18 cellular contexts compared by ENCODE assay signal in the genomic region with DNA sequence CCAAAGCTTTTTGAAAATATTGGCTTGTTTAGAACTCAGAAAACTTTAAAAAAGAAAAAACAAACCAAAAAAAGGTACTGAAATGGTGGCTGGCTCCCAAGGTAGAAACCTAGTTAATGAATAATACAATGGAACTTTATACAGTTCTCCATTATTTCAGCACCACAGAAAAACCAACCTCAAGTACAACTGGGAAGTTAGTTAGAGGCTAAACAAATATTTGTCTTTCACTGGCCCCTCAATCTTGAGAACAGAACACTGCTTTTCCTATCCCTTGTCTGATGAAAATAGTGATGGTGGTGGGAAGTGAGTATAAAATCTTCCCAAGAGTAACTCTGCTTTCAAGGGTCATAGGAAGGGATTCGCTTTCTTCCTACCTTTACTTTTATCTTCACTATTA.
"Had no signal": no experiment of that assay in that cellular context is flagged by ENCODE, and none has a peak within 500 bp of the region (broad histone marks: within the 10 kb centered on the region; RNA-seq: fewer than 3 reads in every experiment).

No MANE protein-coding gene starts in this region.

- H3K79me2 ChIP-seq: parathyroid adenoma had no signal

- H3K9ac ChIP-seq: parathyroid adenoma had no signal

- H3K27me3 Mint-ChIP-seq: activated naive CD8-positive, alpha-beta T cell; memory B cell; naive thymus-derived CD4-positive, alpha-beta T cell; stimulated activated naive B cell treated with anti-CD40 and anti-IgM and Interleukin-4, amounts not matched to agents 10 μg/mL and 1 μg/mL and 100 μg/mL, for 72 hours had no signal

- H3K4me1 ChIP-seq: colonic mucosa, foreskin keratinocyte, parathyroid adenoma had no signal

- H3K36me3 ChIP-seq: colonic mucosa had no signal

- H3K9me3 ChIP-seq: colonic mucosa, thoracic aorta, upper lobe of left lung had no signal

- H3K27ac ChIP-seq: colonic mucosa, foreskin keratinocyte, parathyroid adenoma, thoracic aorta, WERI-Rb-1 had no signal

- ATAC-seq: foreskin keratinocyte; left ventricle myocardium superior; naive thymus-derived CD4-positive, alpha-beta T cell; stimulated activated naive B cell treated with anti-CD40 and anti-IgM and Interleukin-4, amounts not matched to agents 10 μg/mL and 1 μg/mL and 100 μg/mL, for 72 hours had no signal

- H3K4me1 Mint-ChIP-seq: memory B cell; naive thymus-derived CD4-positive, alpha-beta T cell; stimulated activated naive B cell treated with anti-CD40 and anti-IgM and Interleukin-4, amounts not matched to agents 10 μg/mL and 1 μg/mL and 100 μg/mL, for 72 hours had no signal

- H3K27me3 ChIP-seq: colonic mucosa, foreskin keratinocyte, upper lobe of left lung had no signal

- DNase-seq: activated CD4-positive, alpha-beta T cell treated with anti-CD3 and anti-CD28 coated beads for 1 hour; activated CD4-positive, alpha-beta T cell treated with anti-CD3 and anti-CD28 coated beads, Interleukin-2, amount 50 U/mL, for 4 hours; activated T-cell treated with anti-CD3 and anti-CD28 coated beads for 4 hours; colonic mucosa; endodermal cell; foreskin keratinocyte; hippocampal formation; left ventricle myocardium superior; naive thymus-derived CD4-positive, alpha-beta T cell; stimulated activated naive B cell treated with anti-CD40 and anti-IgM and Interleukin-4, amounts not matched to agents 10 μg/mL and 1 μg/mL and 100 μg/mL, for 72 hours; upper lobe of left lung; WERI-Rb-1 had no signal

- H3K27ac Mint-ChIP-seq: activated naive CD8-positive, alpha-beta T cell; activated T-helper 1 cell treated with anti-CD3 and anti-CD28 coated beads, Interleukin-12 subunit alpha, Interleukin-12 subunit beta, Interleukin-2, Interleukin-4 antibody, amounts not matched to agents 30 ng/mL and 10 ng/mL and 1 ng/mL, durations not matched to agents 14 hours and 24 hours and 36 hours; endodermal cell; memory B cell; naive thymus-derived CD4-positive, alpha-beta T cell; stimulated activated naive B cell treated with anti-CD40 and anti-IgM and Interleukin-4, amounts not matched to agents 10 μg/mL and 1 μg/mL and 100 μg/mL, for 72 hours had no signal

- H2AFZ ChIP-seq: parathyroid adenoma had no signal

- H3K9me3 Mint-ChIP-seq: activated T-helper 1 cell treated with anti-CD3 and anti-CD28 coated beads, Interleukin-12 subunit alpha, Interleukin-12 subunit beta, Interleukin-2, Interleukin-4 antibody, amounts not matched to agents 30 ng/mL and 10 ng/mL and 1 ng/mL, durations not matched to agents 14 hours and 24 hours and 36 hours; endodermal cell; memory B cell; naive thymus-derived CD4-positive, alpha-beta T cell; stimulated activated naive B cell treated with anti-CD40 and anti-IgM and Interleukin-4, amounts not matched to agents 10 μg/mL and 1 μg/mL and 100 μg/mL, for 72 hours had no signal

- FAIRE-seq: islet of Langerhans had no signal

- H3K4me3 Mint-ChIP-seq: activated naive CD8-positive, alpha-beta T cell; activated T-helper 1 cell treated with anti-CD3 and anti-CD28 coated beads, Interleukin-12 subunit alpha, Interleukin-12 subunit beta, Interleukin-2, Interleukin-4 antibody, amounts not matched to agents 30 ng/mL and 10 ng/mL and 1 ng/mL, durations not matched to agents 14 hours and 24 hours and 36 hours; endodermal cell; memory B cell; naive thymus-derived CD4-positive, alpha-beta T cell; stimulated activated naive B cell treated with anti-CD40 and anti-IgM and Interleukin-4, amounts not matched to agents 10 μg/mL and 1 μg/mL and 100 μg/mL, for 72 hours had no signal

- H3K4me3 ChIP-seq: colonic mucosa, thoracic aorta, upper lobe of left lung had no signal
